In the genomic region with DNA sequence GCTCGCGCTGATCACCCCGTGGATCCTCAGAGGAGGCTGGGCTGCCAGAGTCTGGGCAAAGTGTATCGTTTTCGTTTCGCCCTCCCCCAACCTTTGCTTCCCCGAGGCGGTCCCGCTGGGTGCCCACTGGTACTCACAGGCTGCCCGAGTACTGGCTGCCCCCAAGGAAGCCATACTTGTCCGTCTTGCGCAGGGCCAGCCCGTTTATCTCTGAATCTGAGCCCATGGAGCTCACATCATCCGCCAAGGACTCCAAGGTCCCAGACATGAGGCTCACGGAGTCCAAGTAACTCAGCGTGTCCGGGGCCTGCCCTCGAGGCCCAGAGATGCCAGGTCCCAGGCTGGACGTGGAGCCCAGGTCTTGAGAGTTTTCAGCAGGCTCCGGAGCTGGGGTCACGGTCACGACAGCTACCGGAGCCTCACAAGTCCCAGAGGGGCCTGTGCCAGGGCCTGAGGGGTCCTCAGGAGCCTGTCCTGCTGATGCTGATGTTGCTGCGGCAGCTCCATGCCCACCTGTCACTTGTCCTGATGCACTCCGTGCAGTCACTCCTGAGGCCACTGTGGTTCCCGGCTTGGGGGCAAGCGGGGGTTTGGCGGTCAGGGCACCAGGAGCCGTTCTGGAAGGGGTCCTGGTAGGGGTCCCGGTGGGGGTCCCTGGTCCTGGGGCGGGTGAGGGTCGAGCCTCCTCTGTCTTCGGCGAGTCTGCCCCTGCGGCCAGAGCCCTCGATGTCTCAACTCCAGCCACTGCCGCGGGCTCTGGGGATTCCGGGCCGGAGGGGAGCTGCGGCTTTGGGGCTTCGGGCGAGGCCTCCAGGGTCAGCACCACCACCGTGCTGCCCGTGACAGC, we compare ENCODE assay signal across 6 cellular contexts. TPM values are rescaled to one million over a fixed set of nuclear protein-coding genes. Genes with fewer than 3 reads are reported as not detected.
DNase-seq lines count a peak whose midpoint lies in the region; ATAC-seq and TF ChIP-seq lines count a peak whose summit lies in the region.

No MANE protein-coding gene starts in this region.

- TF ChIP-seq POLR2A in testis (IDR thresholded peaks at IDR 0.05): no peak

- H3K4me3 ChIP-seq in Panc1 (ENCODE audit: low read depth in 2 of 2, low read length in 2 of 2) (peak overlapping the region; percentile 80 to 85), testis (peak overlapping the region; percentile 82 to 87)

- H3K9me3 Mint-ChIP-seq in glutamatergic neuron (ENCODE audit: unreplicated experiment): peaks cover 20% of the 10 kb centered on the region

- H3K27ac Mint-ChIP-seq in glutamatergic neuron (ENCODE audit: unreplicated experiment): peak overlapping the region; percentile 77

- H3K4me1 Mint-ChIP-seq in glutamatergic neuron (ENCODE audit: low read depth, unreplicated experiment): peaks cover 36% of the 10 kb centered on the region

- H3K9me3 ChIP-seq in Panc1 (ENCODE audit: control insufficient read depth, insufficient read depth, low read depth, low read length): no peaks in the 10 kb centered on the region
- no peaks in the 10 kb centered on the region for H3K9me3 ChIP-seq in testis

- CTCF ChIA-PET in Panc1 (lab: Charles Lee): no interaction called here

- POLR2A ChIA-PET in Panc1 (lab: Charles Lee): interaction anchor here (0.6 to 0.8 kb wide), 2 partner anchors 9 to 20 kb away, joined by 4 to 5 read pairs; no protein-coding TSS in a partner anchor

- peak overlapping the region; percentile 89 for H3K27ac ChIP-seq in 22Rv1
- peak overlapping the region; percentile 75 for H3K27ac ChIP-seq in Panc1 (ENCODE audit: low read length)
- H3K27ac ChIP-seq in testis: peak overlapping the region; percentile 57 to 90

- 0% methylated on average over 1 to 40 of the region's 45 CpGs for WGBS in testis, 2 donors

- H3K36me3 Mint-ChIP-seq in glutamatergic neuron (ENCODE audit: unreplicated experiment): peaks cover 3% of the 10 kb centered on the region

- no peak for TF ChIP-seq CTCF in 22Rv1 (IDR thresholded peaks at IDR 0.05)
- TF ChIP-seq CTCF in Panc1 (IDR thresholded peaks at IDR 0.05): no peak
- TF ChIP-seq CTCF in glutamatergic neuron (IDR thresholded peaks at IDR 0.05; ENCODE audit: partially characterized antibody, unreplicated experiment): no peak
- no peak for TF ChIP-seq CTCF in testis (IDR thresholded peaks at IDR 0.05)

- H3K27me3 Mint-ChIP-seq in glutamatergic neuron (ENCODE audit: unreplicated experiment): peaks cover 27% of the 10 kb centered on the region

- DNase-seq in Panc1 (ENCODE audit: low read depth, low spot score) (no peak), glutamatergic neuron (peak; percentile 60), testis (no peak), DMS79 treated with DMSO at 0.1 percent for 48 hours (lab: John Stamatoyannopoulos, UW) (no peak)

- H3K4me3 Mint-ChIP-seq in glutamatergic neuron (ENCODE audit: unreplicated experiment): peak overlapping the region; percentile 98

- in situ Hi-C loops in Panc1 (cut with HindIII; ENCODE audit: low pct_unique_long_range_greater_than_20kb, low sequenced_read_pairs): no loop called here

- H3K4me1 ChIP-seq in Panc1 (ENCODE audit: control insufficient read depth, insufficient read depth, low read length) (0 out of 2 replicates have a peak, but pooled peaks cover 7% of the 10 kb centered on the region), testis (peaks cover 26% of the 10 kb centered on the region)

- H3K36me3 ChIP-seq in Panc1 (ENCODE audit: control insufficient read depth, insufficient read depth, low read length) (peaks cover 6% of the 10 kb centered on the region), testis (ENCODE audit: low read depth, missing control alignments) (no peaks in the 10 kb centered on the region)

- ATAC-seq in Panc1: no peak
- no peak for ATAC-seq in GM18502 (IDR thresholded peaks at IDR 0.05; ENCODE audit: poor library complexity, unreplicated experiment)

- BruUV-seq in Panc1 (replicated peaks; lab: Mats Ljungman, UMichigan): no TSS peak

- H3K27me3 ChIP-seq in Panc1 (ENCODE audit: control insufficient read depth, insufficient read depth, low read length) (no peaks in the 10 kb centered on the region), testis (no peaks in the 10 kb centered on the region)

- intact Hi-C loops in Panc1 (cut with micrococcal nuclease; ENCODE audit: unreplicated experiment) (no loop called here), testis (cut with DNase I; ENCODE audit: low total_unique reads) (no loop called here)

RNA-seq across cellular contexts. Expression of gene TBC1D10B, which starts 1.0 kb away (rescaled TPM):
- total RNA-seq in Panc1 (2021; ENCODE audit: unreplicated experiment) (52.6 TPM), glutamatergic neuron (ENCODE audit: unreplicated experiment) (85.2 TPM), testis (10 to 100 TPM; 60.5 to 64.0 TPM)
- polyA plus RNA-seq in Panc1 (2012; ENCODE audit: insufficient read length): 41.9 TPM
- 86.2 TPM for polyA plus RNA-seq in testis (ENCODE audit: insufficient read depth, low read depth, low replicate concordance)

RNA-seq across cellular contexts. Expression of gene MYL11, which starts 5.3 kb away (rescaled TPM):
- total RNA-seq in Panc1 (2021; ENCODE audit: unreplicated experiment) (not detected), glutamatergic neuron (ENCODE audit: unreplicated experiment) (not detected), testis (1 to 10 TPM; 2.5 to 4.2 TPM)
- polyA plus RNA-seq in Panc1 (2012; ENCODE audit: insufficient read length): 1.2 TPM
- 18.5 TPM for polyA plus RNA-seq in testis (ENCODE audit: insufficient read depth, low read depth, low replicate concordance)

RNA-seq across cellular contexts. Expression of gene SEPTIN1, which starts 13.0 kb away (rescaled TPM):
- 1.7 TPM for total RNA-seq in Panc1 (2021; ENCODE audit: unreplicated experiment)
- 1.8 TPM for polyA plus RNA-seq in Panc1 (2012; ENCODE audit: insufficient read length)
- total RNA-seq in glutamatergic neuron (ENCODE audit: unreplicated experiment): 2.9 TPM
- 1 to 10 TPM in 1 of 2 donors, under 1 TPM in 1; 0.63 to 2.4 TPM for total RNA-seq in testis
- polyA plus RNA-seq in testis (ENCODE audit: insufficient read depth, low read depth, low replicate concordance): 3.9 TPM

RNA-seq across cellular contexts. Expression of gene CD2BP2, which starts 14.2 kb away (rescaled TPM):
- total RNA-seq in Panc1 (2021; ENCODE audit: unreplicated experiment) (90.7 TPM), glutamatergic neuron (ENCODE audit: unreplicated experiment) (77.8 TPM), testis (10 to 100 TPM; 32.8 to 39.5 TPM)
- 68.7 TPM for polyA plus RNA-seq in Panc1 (2012; ENCODE audit: insufficient read length)
- polyA plus RNA-seq in testis (ENCODE audit: insufficient read depth, low read depth, low replicate concordance): 52.5 TPM

RNA-seq across cellular contexts. Expression of gene ZNF48, which starts 25.9 kb away (rescaled TPM):
- 16.6 TPM for total RNA-seq in Panc1 (2021; ENCODE audit: unreplicated experiment)
- polyA plus RNA-seq in Panc1 (2012; ENCODE audit: insufficient read length): 17.6 TPM
- total RNA-seq in glutamatergic neuron (ENCODE audit: unreplicated experiment): 74.7 TPM
- total RNA-seq in testis: 1 to 10 TPM; 6.5 to 9.0 TPM
- polyA plus RNA-seq in testis (ENCODE audit: insufficient read depth, low read depth, low replicate concordance): 6.3 TPM
